ENCODE assay signal across 8 cellular contexts in the genomic region with DNA sequence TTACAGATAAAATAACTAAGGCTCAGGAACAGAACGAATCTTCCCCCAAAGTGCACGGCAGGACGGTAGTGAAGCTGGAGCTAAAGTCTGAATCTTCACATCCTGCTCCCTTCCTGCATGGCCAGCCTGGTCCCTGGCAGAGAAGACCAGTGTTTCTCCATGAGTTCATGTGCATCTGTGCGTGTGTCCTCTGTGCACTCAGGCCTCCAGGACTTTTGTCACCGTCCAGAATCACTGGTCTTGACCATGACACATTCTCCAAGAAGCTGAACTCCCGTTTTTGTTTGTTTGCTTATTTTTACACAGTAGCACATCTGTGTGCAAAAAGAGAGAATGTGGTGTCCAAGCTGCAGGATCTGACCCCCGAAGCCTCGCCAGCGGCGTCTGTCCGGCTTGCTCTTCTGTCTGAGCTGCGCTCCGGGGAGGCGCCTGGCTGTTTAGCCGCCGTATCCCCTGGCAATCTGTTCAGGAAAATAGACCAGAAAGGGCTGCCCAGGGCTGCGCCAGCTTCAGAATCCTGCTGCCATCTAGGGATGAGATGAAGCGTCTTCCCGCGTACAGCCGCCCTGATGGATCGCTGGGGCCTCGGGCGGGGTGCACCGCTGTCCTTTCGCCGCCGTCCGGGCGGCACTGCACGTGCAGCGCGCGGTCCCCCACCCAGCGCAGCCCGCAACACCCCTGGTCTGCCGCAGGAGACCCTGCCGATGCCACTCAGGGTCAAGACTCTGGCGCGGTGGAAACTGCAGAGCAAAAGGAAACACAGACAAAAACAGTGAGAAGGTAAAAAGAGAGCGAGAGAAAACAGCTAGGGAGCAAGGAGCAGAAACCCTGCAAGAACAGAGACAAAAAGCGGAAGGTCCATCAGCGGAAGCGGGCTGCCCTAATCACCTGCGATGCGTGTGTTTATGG.
DNase-seq lines count a peak whose midpoint lies in the region; ATAC-seq and TF ChIP-seq lines count a peak whose summit lies in the region.

No MANE protein-coding gene starts in this region.

- no peak overlapping the region for H3K9ac ChIP-seq in duodenal mucosa (ENCODE audit: low read depth in 1 of 2, low read length in 2 of 2)

- H3K4me3 ChIP-seq in duodenal mucosa (ENCODE audit: low read depth in 1 of 2, low read length in 2 of 2) (peak overlapping the region; percentile 44 to 57), right lobe of liver (no peak overlapping the region), thyroid gland (replicated peaks in 1 of 3) (peak overlapping the region in 1 of 3 donors; percentile 3)
- no peak overlapping the region for H3K4me3 ChIP-seq in CD8-positive, alpha-beta T cell (ENCODE audit: low read depth, low read length)

- CTCF ChIA-PET in CD8-positive, alpha-beta T cell (lab: Charles Lee), result no interaction called here

- TF ChIP-seq CTCF in HFFc6 (IDR thresholded peaks at IDR 0.05) (peak; percentile 70), right lobe of liver (IDR thresholded peaks at IDR 0.05) (peak in 2 of 4 donors; percentile 24 to 25), thyroid gland (IDR thresholded peaks at IDR 0.05) (peak in 4 of 6 experiments; percentile 26 to 60 (median 52))
- no peak for TF ChIP-seq CTCF in CD8-positive, alpha-beta T cell (IDR thresholded peaks at IDR 0.05)

- H3K27me3 ChIP-seq in duodenal mucosa (ENCODE audit: control insufficient read depth in 1 of 2, insufficient read depth in 2 of 2, low read length in 2 of 2) (peaks cover 0 to 15% of the 10 kb centered on the region in 2 donors), right lobe of liver (no peaks in the 10 kb centered on the region), thyroid gland (no peaks in the 10 kb centered on the region)
- H3K27me3 ChIP-seq in CD8-positive, alpha-beta T cell (ENCODE audit: insufficient read depth, low read length), result no peaks in the 10 kb centered on the region

- H3K9me3 Mint-ChIP-seq in HFFc6, result peaks cover 6% of the 10 kb centered on the region; the same call in 1 of the 2 replicates
- peaks cover 2% of the 10 kb centered on the region for H3K9me3 Mint-ChIP-seq in CD8-positive, alpha-beta T cell

- H3K27me3 Mint-ChIP-seq in HFFc6 (ENCODE audit: insufficient read depth), result peaks cover 4% of the 10 kb centered on the region
- H3K27me3 Mint-ChIP-seq in CD8-positive, alpha-beta T cell (ENCODE audit: low read depth), result peaks cover 9% of the 10 kb centered on the region

- H3K9me3 ChIP-seq in duodenal mucosa (ENCODE audit: control insufficient read depth in 1 of 2, low read length in 2 of 2), result no peaks in the 10 kb centered on the region
- no peaks in the 10 kb centered on the region for H3K9me3 ChIP-seq in right lobe of liver
- no peaks in the 10 kb centered on the region for H3K9me3 ChIP-seq in thyroid gland
- no peaks in the 10 kb centered on the region for H3K9me3 ChIP-seq in CD8-positive, alpha-beta T cell (ENCODE audit: low read length)

- intact Hi-C loops in right lobe of liver (cut with DNase I) (no loop called here), thyroid gland (cut with DNase I) (no loop called here)
- intact Hi-C loops in CD8-positive, alpha-beta T cell (cut with DNase I, micrococcal nuclease), result no loop called here

- H3K4me1 ChIP-seq in duodenal mucosa (ENCODE audit: control insufficient read depth in 1 of 2, insufficient read depth in 2 of 2, low read length in 2 of 2) (peaks cover 7% of the 10 kb centered on the region in 2 donors), right lobe of liver (no peaks in the 10 kb centered on the region), thyroid gland (peaks cover 0 to 6% of the 10 kb centered on the region in 2 donors)
- no peaks in the 10 kb centered on the region for H3K4me1 ChIP-seq in CD8-positive, alpha-beta T cell (ENCODE audit: insufficient read depth, low read length)

- no peaks in the 10 kb centered on the region; the same call in 1 of the 2 replicates for H3K36me3 Mint-ChIP-seq in HFFc6 (ENCODE audit: low read depth)
- no peaks in the 10 kb centered on the region for H3K36me3 Mint-ChIP-seq in CD8-positive, alpha-beta T cell

- H3K36me3 ChIP-seq in duodenal mucosa (ENCODE audit: control insufficient read depth in 1 of 2, insufficient read depth in 2 of 2, low read length in 2 of 2), result no peaks in the 10 kb centered on the region
- no peaks in the 10 kb centered on the region for H3K36me3 ChIP-seq in right lobe of liver
- no peaks in the 10 kb centered on the region for H3K36me3 ChIP-seq in thyroid gland
- no peaks in the 10 kb centered on the region for H3K36me3 ChIP-seq in CD8-positive, alpha-beta T cell (ENCODE audit: insufficient read depth, low read length)

- ATAC-seq in right lobe of liver (peak; percentile 17 to 74 (median 60)), HG03457 (IDR thresholded peaks at IDR 0.05; ENCODE audit: unreplicated experiment) (no peak), GM21576 (IDR thresholded peaks at IDR 0.05; ENCODE audit: unreplicated experiment) (no peak)
- ATAC-seq in CD8-positive, alpha-beta T cell, result no peak

- peak overlapping the region; percentile 63; the same call in 1 of the 2 replicates for H3K27ac Mint-ChIP-seq in HFFc6
- no peak overlapping the region for H3K27ac Mint-ChIP-seq in CD8-positive, alpha-beta T cell

- no peak for TF ChIP-seq POLR2A in right lobe of liver (IDR thresholded peaks at IDR 0.05)
- TF ChIP-seq POLR2A in thyroid gland (IDR thresholded peaks at IDR 0.05), result no peak

- H3K27ac ChIP-seq in duodenal mucosa (ENCODE audit: low read depth, low read length), result no peak overlapping the region
- no peak overlapping the region for H3K27ac ChIP-seq in right lobe of liver
- H3K27ac ChIP-seq in thyroid gland, result no peak overlapping the region
- H3K27ac ChIP-seq in CD8-positive, alpha-beta T cell (ENCODE audit: low read depth, low read length), result no peak overlapping the region

- POLR2A ChIA-PET in CD8-positive, alpha-beta T cell (lab: Charles Lee), result no interaction called here

- peak; percentile 70 for DNase-seq in HFFc6
- DNase-seq in NCI-H774 (lab: John Stamatoyannopoulos, UW), result peak; percentile 77
- DNase-seq in right lobe of liver, result peak in 2 of 3 donors; percentile 25 to 56
- DNase-seq in thyroid gland, result peak; percentile 61 to 78
- DNase-seq in CD8-positive, alpha-beta T cell, result no peak

- WGBS in right lobe of liver (ENCODE audit: insufficient coverage, low coverage, low lambda C conversion rate, missing lambda C conversion rate), result 4% methylated on average over 31 of the region's 46 CpGs
- 6 to 7% methylated on average over 37 to 46 of the region's 46 CpGs for WGBS in thyroid gland, 2 donors

- peaks cover 27% of the 10 kb centered on the region for H3K4me1 Mint-ChIP-seq in HFFc6 (ENCODE audit: low read depth)
- H3K4me1 Mint-ChIP-seq in CD8-positive, alpha-beta T cell (ENCODE audit: low read depth), result no peaks in the 10 kb centered on the region

- H3K4me3 Mint-ChIP-seq in HFFc6, result peak overlapping the region; percentile 92
- H3K4me3 Mint-ChIP-seq in CD8-positive, alpha-beta T cell, result no peak overlapping the region

Comparison
In these comparisons a context has a peak if more than half of its experiments do, and no peak if none do; other contexts are left out.
1. DNase-seq: peak in HFFc6 (single experiment), NCI-H774 (single experiment), right lobe of liver (2 of 3) and thyroid gland (2 of 2); none in CD8-positive, alpha-beta T cell (0 of 7).
2. H3K4me3 ChIP-seq: peak in duodenal mucosa (2 of 2); none in right lobe of liver (0 of 3) and CD8-positive, alpha-beta T cell (single experiment).
3. ATAC-seq: peak in right lobe of liver (4 of 4); none in HG03457 (single experiment), GM21576 (single experiment) and CD8-positive, alpha-beta T cell (single experiment).